ENCODE assay signal across 1 cellular context in genomic region chr6:56953597-56954388, GRCh38.
TF ChIP-seq lines count a peak whose summit lies in the region.

No MANE protein-coding gene starts in this region.

TF ChIP-seq in SK-N-SH treated with all-trans-retinoic acid at 6 μM for 48 hours, 23 proteins besides CTCF, POLR2A, EP300 and RAD21 (continued from another document):
- no peak for TF ChIP-seq CSRNP3 (CRISPR knock-in tag; IDR thresholded peaks at IDR 0.05)
- no peak for TF ChIP-seq ISL1 (CRISPR knock-in tag; IDR thresholded peaks at IDR 0.05)
TF ChIP-seq in SK-N-SH treated with all-trans-retinoic acid at 6 μM for 48 hours: peak in this region for 0.
